24 cellular contexts compared by ENCODE assay signal in genomic region chr6:124490123-124490522, GRCh38.
A peak's percentile ranks its signal among the peaks of the same experiment; 100 is the strongest.
DNase-seq lines count a peak whose midpoint lies in the region; ATAC-seq and TF ChIP-seq lines count a peak whose summit lies in the region.
"Had no signal": no experiment of that assay in that cellular context is flagged by ENCODE, and none has a peak within 500 bp of the region (broad histone marks: within the 10 kb centered on the region; RNA-seq: fewer than 3 reads in every experiment).

No MANE protein-coding gene starts in this region.

- H3K36me3 ChIP-seq in mesendoderm (ENCODE audit: control insufficient read depth, insufficient read depth, low read length) (no peaks in the 10 kb centered on the region), Karpas-422 (ENCODE audit: insufficient read depth, low read length) (no peaks in the 10 kb centered on the region)
- H3K36me3 ChIP-seq: transverse colon, WERI-Rb-1 had no signal

- no peak overlapping the region for H2BK5ac ChIP-seq in mesendoderm (ENCODE audit: low read length)

- no peak overlapping the region for H3K4ac ChIP-seq in mesendoderm (ENCODE audit: low read depth, low read length)

- no peak overlapping the region for H2AK5ac ChIP-seq in mesendoderm (ENCODE audit: low read length)

- H3K79me2 ChIP-seq in mesendoderm (ENCODE audit: control insufficient read depth, insufficient read depth, low read length) (no peaks in the 10 kb centered on the region), Karpas-422 (ENCODE audit: low read length) (no peaks in the 10 kb centered on the region)

- no peaks in the 10 kb centered on the region for H3K4me1 ChIP-seq in mesendoderm (ENCODE audit: control insufficient read depth, low read depth, low read length)
- no peaks in the 10 kb centered on the region for H3K4me1 ChIP-seq in Karpas-422 (ENCODE audit: low read length)
- H3K4me1 ChIP-seq: foreskin keratinocyte, transverse colon had no signal

- no peak overlapping the region for H2BK120ac ChIP-seq in mesendoderm (ENCODE audit: low read depth, low read length)

- no peak overlapping the region for H3K27ac ChIP-seq in mesendoderm (ENCODE audit: low read depth, low read length)
- no peak overlapping the region for H3K27ac ChIP-seq in dorsolateral prefrontal cortex
- H3K27ac ChIP-seq in Karpas-422 (ENCODE audit: low read length), result no peak overlapping the region
- H3K27ac ChIP-seq: foreskin keratinocyte, KMS-11, transverse colon, WERI-Rb-1 had no signal

- peak; percentile 29 for DNase-seq in H4 (ENCODE audit: low spot score)
- DNase-seq in NCI-H69 (lab: John Stamatoyannopoulos, UW), result peak; percentile 66
- DNase-seq in dermis blood vessel endothelial cell, result peak; percentile 21
- peak; percentile 78 for DNase-seq in mesendoderm
- no peak for DNase-seq in dorsolateral prefrontal cortex
- DNase-seq in Karpas-422, result no peak
- DNase-seq in AG20443 (ENCODE audit: low spot score), result no peak
- DNase-seq: activated CD4-positive, alpha-beta T cell treated with anti-CD3 and anti-CD28 coated beads, Interleukin-2, amount 50 U/mL, for 1 hour; activated naive CD4-positive, alpha-beta T cell treated with anti-CD3 and anti-CD28 coated beads, Interleukin-2, amount 10 ng/mL, durations not matched to agents 7 days and 5 days; amygdala; effector CD4-positive, alpha-beta T cell; hippocampal formation; immature natural killer cell; mucosa of descending colon; NCI-H1048; NCI-H2029; NCI-H345; Right ventricle myocardium superior; transverse colon; WERI-Rb-1 had no signal

- TF ChIP-seq CTCF in dorsolateral prefrontal cortex (IDR thresholded peaks at IDR 0.05 in 54 of 56, conservative IDR thresholded peaks at IDR 0.05 in 2 of 56; ENCODE audit: low read depth in 1 of 56, partially characterized antibody in 56 of 56), result no peak

- H4K8ac ChIP-seq in mesendoderm (ENCODE audit: low read depth, low read length), result no peak overlapping the region

- no peak overlapping the region for H3K23ac ChIP-seq in mesendoderm (ENCODE audit: low read length)

- no peak overlapping the region for H3K4me3 ChIP-seq in mesendoderm (ENCODE audit: low read length)
- no peak overlapping the region for H3K4me3 ChIP-seq in dorsolateral prefrontal cortex
- no peak overlapping the region for H3K4me3 ChIP-seq in Karpas-422 (ENCODE audit: low read length)
- H3K4me3 ChIP-seq: mucosa of descending colon, transverse colon had no signal

- H3K9me3 ChIP-seq in Karpas-422 (ENCODE audit: low read length), result peaks cover 24% of the 10 kb centered on the region
- H3K9me3 ChIP-seq: mucosa of descending colon, transverse colon had no signal

- no peak overlapping the region for H3K9ac ChIP-seq in mesendoderm (ENCODE audit: low read length)
- H3K9ac ChIP-seq in Karpas-422 (ENCODE audit: low read length), result no peak overlapping the region
- H3K9ac ChIP-seq: KMS-11 had no signal

- H4K20me1 ChIP-seq in Karpas-422 (ENCODE audit: insufficient read depth, low read depth, low read length), result no peaks in the 10 kb centered on the region

- no peaks in the 10 kb centered on the region for H3K9me2 ChIP-seq in Karpas-422 (replicated peaks; ENCODE audit: insufficient read depth, low read length)

- H3K79me1 ChIP-seq in mesendoderm (ENCODE audit: low read length), result no peaks in the 10 kb centered on the region

- H2BK15ac ChIP-seq in mesendoderm (replicated peaks; ENCODE audit: low read depth), result no peak overlapping the region

- intact Hi-C loops in dorsolateral prefrontal cortex (cut with DNase I), result no loop called here

- no peak overlapping the region for H4K5ac ChIP-seq in mesendoderm (ENCODE audit: low read length)

- no peak for ATAC-seq in activated CD4-positive, CD25-positive, alpha-beta regulatory T cell treated with anti-CD3 and anti-CD28 coated beads, Interleukin-2, amount 50 U/mL, for 24 hours
- ATAC-seq: esophagus mucosa, foreskin keratinocyte, mucosa of descending colon had no signal

- WGBS in mesendoderm (ENCODE audit: extremely low coverage, insufficient coverage, low lambda C conversion rate), result no CpG with 5 or more reads among the region's 1 CpG

- no peak overlapping the region for H3K4me2 ChIP-seq in mesendoderm (ENCODE audit: low read length)
- H3K4me2 ChIP-seq in Karpas-422 (ENCODE audit: low read depth, low read length, poor library complexity, severe bottlenecking), result no peak overlapping the region
- H3K4me2 ChIP-seq: KMS-11 had no signal

- no peak overlapping the region for H3K56ac ChIP-seq in mesendoderm (ENCODE audit: low read length)

- H3K27me3 ChIP-seq in mesendoderm (ENCODE audit: insufficient read depth, low read length, poor library complexity), result no peaks in the 10 kb centered on the region
- H3K27me3 ChIP-seq in dorsolateral prefrontal cortex, result no peaks in the 10 kb centered on the region
- no peaks in the 10 kb centered on the region for H3K27me3 ChIP-seq in Karpas-422 (ENCODE audit: low read length)
- H3K27me3 ChIP-seq: foreskin keratinocyte, transverse colon had no signal

- no peak overlapping the region for H2AFZ ChIP-seq in Karpas-422 (ENCODE audit: low read length)

- H3K18ac ChIP-seq in mesendoderm (ENCODE audit: low read length), result no peak overlapping the region

Comparison
In these comparisons a context has a peak if more than half of its experiments do, and no peak if none do; other contexts are left out.
1. DNase-seq: peak in H4 (single experiment), NCI-H69 (single experiment), dermis blood vessel endothelial cell (single experiment) and mesendoderm (single experiment); none in dorsolateral prefrontal cortex (0 of 10), Karpas-422 (single experiment) and AG20443 (single experiment).